Comparison of ENCODE assay signal across 1 cellular context in genomic region chr19:38898788-38899446, GRCh38.
TF ChIP-seq lines count a peak whose summit lies in the region.

No MANE protein-coding gene starts in this region.

TF ChIP-seq in HEK293, 187 proteins besides CTCF, POLR2A, EP300 and RAD21 (continued from another document and continues in another):
- 0 out of 2 replicates have a peak, but pooled peaks have one; percentile 94 for TF ChIP-seq ZSCAN5A (tag by site-specific recombination; IDR thresholded peaks at IDR 0.05)
- TF ChIP-seq ZNF146 (tag by site-specific recombination; IDR thresholded peaks at IDR 0.05), result peak; percentile 42; the same call in 1 of the 2 replicates
- no peak for TF ChIP-seq GFI1B (tag by site-specific recombination; IDR thresholded peaks at IDR 0.05)
- TF ChIP-seq ZBTB20 (tag by site-specific recombination; IDR thresholded peaks at IDR 0.05), result no peak
- peak; percentile 93 for TF ChIP-seq ZNF423 (tag by site-specific recombination; IDR thresholded peaks at IDR 0.05)
- TF ChIP-seq GLIS1 (tag by site-specific recombination; IDR thresholded peaks at IDR 0.05), result no peak
- no peak for TF ChIP-seq ZNF549 (tag by site-specific recombination; IDR thresholded peaks at IDR 0.05)
- TF ChIP-seq ZNF302 (tag by site-specific recombination; IDR thresholded peaks at IDR 0.05; ENCODE audit: low read depth), result no peak
- no peak for TF ChIP-seq ZNF48 (tag by site-specific recombination; IDR thresholded peaks at IDR 0.05)
- TF ChIP-seq ZNF175 (tag by site-specific recombination; IDR thresholded peaks at IDR 0.05), result no peak
- no peak for TF ChIP-seq ELK4 (IDR thresholded peaks at IDR 0.05; ENCODE audit: borderline replicate concordance, low read depth, low read length)
- TF ChIP-seq ZNF785 (tag by site-specific recombination; IDR thresholded peaks at IDR 0.05), result 0 out of 2 replicates have a peak, but pooled peaks have one; percentile 54
- no peak for TF ChIP-seq ZNF777 (tag by site-specific recombination; IDR thresholded peaks at IDR 0.05; ENCODE audit: borderline replicate concordance)
- TF ChIP-seq GLI4 (tag by site-specific recombination; IDR thresholded peaks at IDR 0.05), result no peak
- no peak for TF ChIP-seq OSR2 (tag by site-specific recombination; IDR thresholded peaks at IDR 0.05)
- no peak for TF ChIP-seq ZNF148 (tag by site-specific recombination; IDR thresholded peaks at IDR 0.05; ENCODE audit: borderline replicate concordance)
- TF ChIP-seq ZNF274 (IDR thresholded peaks at IDR 0.05; ENCODE audit: low read length), result no peak
- TF ChIP-seq ZNF274 (tag by site-specific recombination; IDR thresholded peaks at IDR 0.05; ENCODE audit: borderline replicate concordance), result no peak
- TF ChIP-seq ZNF140 (tag by site-specific recombination; IDR thresholded peaks at IDR 0.05), result no peak
- TF ChIP-seq ZBTB26 (tag by site-specific recombination; optimal IDR thresholded peaks at IDR 0.05), result no peak
- TF ChIP-seq ZNF404 (tag by site-specific recombination; IDR thresholded peaks at IDR 0.05), result no peak
- no peak for TF ChIP-seq PRDM6 (tag by site-specific recombination; IDR thresholded peaks at IDR 0.05)
- TF ChIP-seq ZSCAN18 (tag by site-specific recombination; IDR thresholded peaks at IDR 0.05), result 0 out of 2 replicates have a peak, but pooled peaks have one; percentile 6
- no peak for TF ChIP-seq ZNF548 (tag by site-specific recombination; IDR thresholded peaks at IDR 0.05)
- no peak for TF ChIP-seq ZNF561 (tag by site-specific recombination; IDR thresholded peaks at IDR 0.05; ENCODE audit: borderline replicate concordance)
- no peak; the same call in none of the 2 replicates for TF ChIP-seq ZFP37 (tag by site-specific recombination; IDR thresholded peaks at IDR 0.05)
- no peak for TF ChIP-seq ZBTB1 (tag by site-specific recombination; IDR thresholded peaks at IDR 0.05)
- peak; percentile 70; the same call in 1 of the 2 replicates for TF ChIP-seq REST (tag by site-specific recombination; IDR thresholded peaks at IDR 0.05)
- TF ChIP-seq ZNF558 (tag by site-specific recombination; IDR thresholded peaks at IDR 0.05), result no peak
- peak; percentile 86 for TF ChIP-seq ZSCAN30 (tag by site-specific recombination; IDR thresholded peaks at IDR 0.05)
- TF ChIP-seq ZBTB10 (tag by site-specific recombination; IDR thresholded peaks at IDR 0.05), result no peak
- TF ChIP-seq ZNF791 (tag by site-specific recombination; IDR thresholded peaks at IDR 0.05), result no peak
- no peak for TF ChIP-seq ZNF280C (tag by site-specific recombination; IDR thresholded peaks at IDR 0.05)
- no peak for TF ChIP-seq ZNF280D (tag by site-specific recombination; IDR thresholded peaks at IDR 0.05)
